8 cellular contexts compared by ENCODE assay signal in genomic region chr1:40711465-40712404, GRCh38. TPM values are rescaled to one million over a fixed set of nuclear protein-coding genes. Genes with fewer than 3 reads are reported as not detected.
DNase-seq lines count a peak whose midpoint lies in the region; ATAC-seq, FAIRE-seq and TF ChIP-seq lines count a peak whose summit lies in the region.

No MANE protein-coding gene starts in this region.

- H3K36me3 Mint-ChIP-seq in H9 (ENCODE audit: insufficient read depth in 1 of 3, low read depth in 3 of 3) (peaks cover 2 to 15% (median 11%) of the 10 kb centered on the region in 3 experiments; a peak in 6 of 7 replicates), WTC11 (peaks cover 9% of the 10 kb centered on the region)

- CTCF ChIA-PET in A549 (lab: Yijun Ruan, JAX) (interaction anchor here (0.6 kb wide), 1 partner anchor 30 kb away, joined by 3 read pairs; no protein-coding TSS in a partner anchor), WTC11 (lab: Charles Lee) (interaction anchor here (2.0 to 3.1 kb wide), 2 partner anchors 11 to 62 kb away, joined by 6 to 11 read pairs; no protein-coding TSS in a partner anchor)

- no peak overlapping the region for H3K23ac ChIP-seq in H9 (ENCODE audit: insufficient read length, low read depth, low read length)

- no peak overlapping the region for H2BK12ac ChIP-seq in H9 (ENCODE audit: insufficient read length, low read depth, low read length)

- no peak overlapping the region for H3T11ph ChIP-seq in H9 (ENCODE audit: low read length)

- H3K4me3 ChIP-seq in A549 = no peak overlapping the region
- H3K4me3 ChIP-seq in heart left ventricle = peak overlapping the region; percentile 42 to 73 (median 62)
- no peak overlapping the region for H3K4me3 ChIP-seq in skeletal muscle cell (ENCODE audit: low read depth, low read length)

- H3K27ac Mint-ChIP-seq in H9 (peak overlapping the region; percentile 63 to 100 (median 64); a peak in 6 of 7 replicates), WTC11 (peak overlapping the region; percentile 70)

- no peak overlapping the region for H2AK5ac ChIP-seq in H9 (ENCODE audit: insufficient read length, low read length)

- H3K79me1 ChIP-seq in H9 (ENCODE audit: insufficient read depth, low read depth, low read length, poor library complexity, severe bottlenecking) = peaks cover 5% of the 10 kb centered on the region

- DNase-seq in A549 (ENCODE audit: low read depth in 1 of 2, low spot score in 1 of 2) = peak in 1 of 2 experiments; percentile 13
- no peak for DNase-seq in H9
- DNase-seq in WTC11 (ENCODE audit: low spot score) = no peak
- peak in 1 of 5 donors; percentile 19 for DNase-seq in heart left ventricle
- peak; percentile 26 for DNase-seq in skeletal muscle cell (ENCODE audit: low read depth)
- DNase-seq in stimulated activated naive CD4-positive, alpha-beta T cell treated with Interleukin-2 at 50 U/mL for 16 hours (lab: John Stamatoyannopoulos, UW) = no peak
- no peak for DNase-seq in NCI-H2227 (lab: John Stamatoyannopoulos, UW; ENCODE audit: unreplicated experiment)

- H3K56ac ChIP-seq in H9 (ENCODE audit: insufficient read length, low read depth, low read length) = no peak overlapping the region

- POLR2A ChIA-PET in A549 (lab: Yijun Ruan, JAX) (no interaction called here), WTC11 (lab: Charles Lee) (interaction anchor here (0.6 to 1.2 kb wide), 2 partner anchors 20 to 26 kb away, joined by 4 read pairs; partner anchors contain the start of gene NFYC)

- H3K4me1 Mint-ChIP-seq in H9 (peaks cover 32 to 33% of the 10 kb centered on the region in 2 experiments), WTC11 (peaks cover 41% of the 10 kb centered on the region)

- H3K4ac ChIP-seq in H9 (ENCODE audit: low read depth, low read length) = no peak overlapping the region

- no peak for TF ChIP-seq POLR2A in A549 (IDR thresholded peaks at IDR 0.05; ENCODE audit: low read length)
- TF ChIP-seq POLR2A in heart left ventricle (IDR thresholded peaks at IDR 0.05) = no peak

- H2AFZ ChIP-seq in H9 (ENCODE audit: low read length) = no peak overlapping the region

- no peak overlapping the region for H2BK20ac ChIP-seq in H9 (ENCODE audit: low read depth, low read length, poor library complexity, severe bottlenecking)

- H3K4me1 ChIP-seq in A549 (peaks cover 55% of the 10 kb centered on the region), H9 (ENCODE audit: insufficient read depth, low read length) (peaks cover 6% of the 10 kb centered on the region), heart left ventricle (peaks cover 8 to 84% (median 56%) of the 10 kb centered on the region in 12 donors)

- TF ChIP-seq RAD21 in A549 (conservative IDR thresholded peaks at IDR 0.05 in 1 of 2, IDR thresholded peaks at IDR 0.05 in 1 of 2) = no peak

- H2BK120ac ChIP-seq in H9 (ENCODE audit: low read depth, low read length, poor library complexity, severe bottlenecking) = no peak overlapping the region

- no peak overlapping the region for H3K18ac ChIP-seq in H9 (ENCODE audit: insufficient read length, low read depth, low read length)

- H3K4me3 Mint-ChIP-seq in H9 = peak overlapping the region; percentile 93 to 94
- peak overlapping the region; percentile 94 for H3K4me3 Mint-ChIP-seq in WTC11

- H3K27me3 Mint-ChIP-seq in H9 (ENCODE audit: low read depth) (no peaks in the 10 kb centered on the region), WTC11 (ENCODE audit: low read depth) (no peaks in the 10 kb centered on the region)

- no peak overlapping the region for H4K5ac ChIP-seq in H9 (ENCODE audit: insufficient read length, low read depth, low read length)

- H3K27me3 ChIP-seq in H9 (ENCODE audit: insufficient read depth, low read length) = no peaks in the 10 kb centered on the region
- no peaks in the 10 kb centered on the region for H3K27me3 ChIP-seq in heart left ventricle

- peaks cover 5% of the 10 kb centered on the region for H3K23me2 ChIP-seq in H9 (ENCODE audit: insufficient read length, low read depth, low read length, poor library complexity, severe bottlenecking)

- H4K8ac ChIP-seq in H9 (replicated peaks; ENCODE audit: insufficient read length, low read depth, low read length) = no peak overlapping the region

- no peak overlapping the region for H2BK15ac ChIP-seq in H9 (ENCODE audit: low read depth, low read length)

- H3K4me2 ChIP-seq in A549 (peak overlapping the region; percentile 78), H9 (ENCODE audit: insufficient read depth, insufficient read length, low read length) (peak overlapping the region; percentile 63)

- H3K9me3 Mint-ChIP-seq in H9 (no peaks in the 10 kb centered on the region), WTC11 (no peaks in the 10 kb centered on the region)

- TF ChIP-seq CTCF in A549 (IDR thresholded peaks at IDR 0.05) (no peak), H9 (conservative IDR thresholded peaks at IDR 0.05) (no peak), WTC11 (IDR thresholded peaks at IDR 0.05) (no peak), heart left ventricle (IDR thresholded peaks at IDR 0.05) (no peak)

- ATAC-seq in A549 = no peak
- no peak for ATAC-seq in WTC11
- peak; percentile 4 to 52 (median 16) for ATAC-seq in heart left ventricle
- ATAC-seq in GM18907 (IDR thresholded peaks at IDR 0.05; ENCODE audit: unreplicated experiment) = no peak

- H3K9ac ChIP-seq in H9 (ENCODE audit: extremely low read depth, insufficient read length, low read length) = peak overlapping the region; percentile 46

- H4K20me1 ChIP-seq in H9 (ENCODE audit: control insufficient read depth, insufficient read depth, insufficient read length) = no peaks in the 10 kb centered on the region

- peaks cover 0 to 18% (median 0%) of the 10 kb centered on the region in 9 donors for H3K36me3 ChIP-seq in heart left ventricle

- peaks cover 20% of the 10 kb centered on the region; the same call in 1 of the 2 replicates for H3K79me2 ChIP-seq in H9 (ENCODE audit: insufficient read depth, low read length)

- H2BK5ac ChIP-seq in H9 (ENCODE audit: insufficient read length, low read length) = no peak overlapping the region

- TF ChIP-seq EP300 in A549 (IDR thresholded peaks at IDR 0.05) = no peak

- no peaks in the 10 kb centered on the region for H3K9me3 ChIP-seq in A549
- H3K9me3 ChIP-seq in H9 (ENCODE audit: control insufficient read depth, low read depth, low read length) = no peaks in the 10 kb centered on the region
- no peaks in the 10 kb centered on the region for H3K9me3 ChIP-seq in heart left ventricle

- intact Hi-C loops in heart left ventricle (cut with DNase I) = loop anchor here in 1 of 10 donors (5.0 kb wide), 1 partner anchor 91 kb away; no protein-coding TSS in a partner anchor

- H3K27ac ChIP-seq in A549 = peak overlapping the region; percentile 53 to 83
- H3K27ac ChIP-seq in H9 (ENCODE audit: insufficient read length, low read depth, low read length) = no peak overlapping the region
- H3K27ac ChIP-seq in heart left ventricle = peak overlapping the region; percentile 75 to 91 (median 86)

- WGBS in A549 (ENCODE audit: missing lambda C conversion rate) = 16% methylated on average over 3 of the region's 3 CpGs
- WGBS in H9 (ENCODE audit: extremely low coverage, insufficient read length, low lambda C conversion rate) = no CpG with 5 or more reads among the region's 3 CpGs
- 1 to 5% (median 2%) methylated on average over 3 of the region's 3 CpGs for WGBS in heart left ventricle, 4 donors

- FAIRE-seq in A549 (lab: Jason Lieb, UNC) = no peak

- H3K14ac ChIP-seq in H9 (ENCODE audit: insufficient read depth, low read length) = no peak overlapping the region

- H4K91ac ChIP-seq in H9 (ENCODE audit: insufficient read length, low read depth, low read length) = no peak overlapping the region

TF ChIP-seq in A549, 52 proteins besides CTCF, POLR2A, EP300 and RAD21 (continues in another document):
- TF ChIP-seq MAFK (IDR thresholded peaks at IDR 0.05; ENCODE audit: partially characterized antibody) = peak; percentile 68
- TF ChIP-seq FOSL2 (IDR thresholded peaks at IDR 0.05) = no peak
- no peak for TF ChIP-seq FOSL2 (CRISPR knock-in tag; IDR thresholded peaks at IDR 0.05)

TF ChIP-seq in WTC11, 78 proteins besides CTCF, POLR2A, EP300 and RAD21 (continues in another document):
- TF ChIP-seq ZNF138 (CRISPR knock-in tag; conservative IDR thresholded peaks at IDR 0.05) = no peak
- no peak for TF ChIP-seq ZNF425 (CRISPR knock-in tag; conservative IDR thresholded peaks at IDR 0.05)
- TF ChIP-seq ELF4 (CRISPR knock-in tag; IDR thresholded peaks at IDR 0.05; ENCODE audit: low read depth) = no peak
- no peak for TF ChIP-seq TCF7 (CRISPR knock-in tag; IDR thresholded peaks at IDR 0.05; ENCODE audit: low read depth)

RNA-seq across cellular contexts. Expression of gene NFYC, which starts 20.2 kb away (rescaled TPM):
- polyA plus RNA-seq in A549 (2011; rRNA removed) = 37.8 and 43.4 TPM in 2 replicates
- 72.7 and 88.4 TPM in 2 replicates for polyA plus RNA-seq in A549 (2012; cell fraction: cytosol; rRNA removed)
- 74.1 and 115 TPM in 2 replicates for polyA plus RNA-seq in A549 (2012; cell fraction: nucleus; rRNA removed)
- 35.0 to 35.2 TPM (median 35.1 TPM) in 3 replicates for polyA plus RNA-seq in A549 (2017; fragmentation: RNase III; extraction: RNeasy Plus Mini Kit Qiagen cat#74134 plus additional on column Dnase treatment)
- 70.6 and 97.8 TPM in 2 replicates for polyA minus RNA-seq in A549 (2011; rRNA and poly(A)+ RNA removed)
- 54.1 and 54.7 TPM in 2 replicates for total RNA-seq in H9 (2021)
- 46.5 to 47.5 TPM (median 47.4 TPM) in 3 replicates for total RNA-seq in WTC11 (2021)
- 10 to 100 TPM; 52.6 to 82.8 (median 69.4) TPM for total RNA-seq in heart left ventricle
- 10 to 100 TPM; 45.2 to 52.8 TPM for polyA plus RNA-seq in heart left ventricle

RNA-seq across cellular contexts. Expression of gene RIMS3, which starts 46.3 kb away (rescaled TPM):
- polyA plus RNA-seq in A549 (2011; rRNA removed) (1.9 and 2.4 TPM in 2 replicates), A549 (2017; fragmentation: RNase III; extraction: RNeasy Plus Mini Kit Qiagen cat#74134 plus additional on column Dnase treatment) (1.3 to 1.6 TPM (median 1.5 TPM) in 3 replicates), heart left ventricle (under 1 TPM; 0.23 to 0.30 TPM)
- polyA plus RNA-seq in A549 (2012; cell fraction: cytosol; rRNA removed) = 0.95 and 1.3 TPM in 2 replicates
- polyA plus RNA-seq in A549 (2012; cell fraction: nucleus; rRNA removed) = 1.4 and 1.8 TPM in 2 replicates
- 3.6 and 4.9 TPM in 2 replicates for polyA minus RNA-seq in A549 (2011; rRNA and poly(A)+ RNA removed)
- total RNA-seq in H9 (2021) (13.7 and 14.2 TPM in 2 replicates), WTC11 (2021) (19.8 to 19.9 TPM (median 19.8 TPM) in 3 replicates), heart left ventricle (1 to 10 TPM in 5 of 9 donors, under 1 TPM in 4; 0.56 to 3.0 (median 1.1) TPM)

Comparison
In these comparisons a context has a peak if more than half of its experiments do, and no peak if none do; other contexts are left out.
1. ATAC-seq: peak in heart left ventricle (4 of 4); none in A549 (0 of 2), WTC11 (single experiment) and GM18907 (single experiment).
2. H3K4me3 ChIP-seq: peak in heart left ventricle (12 of 12); none in A549 (single experiment) and skeletal muscle cell (single experiment).